Comparison of ENCODE assay signal across 19 cellular contexts in the genomic region with DNA sequence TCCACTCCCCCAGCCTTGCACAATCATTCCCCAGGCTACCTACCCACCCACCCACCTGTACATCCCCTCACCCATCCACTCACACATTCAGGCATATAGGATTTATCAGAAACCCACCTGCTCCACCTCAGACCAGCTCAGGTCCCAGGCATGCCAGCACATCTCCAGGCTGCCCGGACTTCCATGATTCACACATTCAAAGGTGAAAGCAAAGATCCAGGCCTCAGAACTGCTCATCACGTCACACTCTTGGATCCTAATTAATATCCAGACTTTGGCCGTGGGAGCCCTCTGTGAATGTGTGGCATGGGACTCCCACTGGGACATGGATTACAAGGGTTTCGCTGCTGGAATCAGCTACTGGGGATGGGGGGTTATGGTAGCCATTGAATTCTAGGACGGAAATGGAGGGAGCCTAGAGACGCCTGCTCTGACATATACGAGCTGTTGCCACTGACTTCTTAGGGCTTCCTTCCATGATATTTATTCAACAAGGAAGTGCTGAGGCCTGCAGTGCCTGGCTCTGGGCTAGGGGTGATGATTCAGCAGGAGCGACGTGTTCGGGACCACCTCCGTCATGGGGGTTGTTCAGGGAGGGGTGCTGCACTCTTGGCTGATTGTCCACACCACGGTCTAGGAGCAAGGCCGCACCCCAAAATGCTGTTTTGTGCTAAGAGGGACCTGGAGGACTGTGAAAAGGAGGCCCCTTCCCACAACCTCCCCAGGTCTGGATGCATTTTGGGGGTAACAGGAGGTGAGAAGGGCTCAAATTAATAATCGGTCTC. TPM values are rescaled to one million over a fixed set of nuclear protein-coding genes. Genes with fewer than 3 reads are reported as not detected.
"Had no signal": no experiment of that assay in that cellular context is flagged by ENCODE, and none has a peak within 500 bp of the region (broad histone marks: within the 10 kb centered on the region; RNA-seq: fewer than 3 reads in every experiment).

No MANE protein-coding gene starts in this region.

- H3K36me3 Mint-ChIP-seq: activated naive CD8-positive, alpha-beta T cell; memory B cell; naive thymus-derived CD4-positive, alpha-beta T cell; stimulated activated naive B cell treated with anti-CD40 and anti-IgM and Interleukin-4, amounts not matched to agents 10 μg/mL and 1 μg/mL and 100 μg/mL, for 72 hours had no signal

- H3K4me1 Mint-ChIP-seq: naive thymus-derived CD4-positive, alpha-beta T cell had no signal

- H3K9me3 Mint-ChIP-seq: activated T-cell treated with anti-CD3 and anti-CD28 coated beads, Interleukin-2, amount 50 U/mL, for 72 hours; memory B cell; stimulated activated naive B cell treated with anti-CD40 and anti-IgM and Interleukin-4, amounts not matched to agents 10 μg/mL and 1 μg/mL and 100 μg/mL, for 72 hours; T-helper 1 cell treated with Interleukin-12 subunit alpha and Interleukin-12 subunit beta and Interleukin-4 antibody, amounts not matched to agents 30 μg/mL and 1 μg/mL, for 36 hours had no signal

- DNase-seq: activated CD4-positive, alpha-beta T cell treated with anti-CD3 and anti-CD28 coated beads for 4 hours; activated CD4-positive, alpha-beta T cell treated with anti-CD3 and anti-CD28 coated beads, Interleukin-2, amount 50 U/mL, for 4 hours; activated naive CD4-positive, alpha-beta T cell treated with Interleukin-2 at 50 U/mL for 16 hours; activated T-cell treated with anti-CD3 and anti-CD28 coated beads for 4 hours; activated T-cell treated with anti-CD3 and anti-CD28 coated beads, Interleukin-2, amount 50 U/mL, for 72 hours; midbrain; naive thymus-derived CD4-positive, alpha-beta T cell; retina; sigmoid colon; small intestine; stimulated activated CD4-positive, alpha-beta T cell treated with anti-CD3 and anti-CD28 coated beads, Interleukin-1b, Interleukin-23, amount 100 ng/mL, for 48 hours; stimulated activated CD4-positive, alpha-beta T cell treated with anti-CD3 and anti-CD28 coated beads, Interleukin-4, amount 100 ng/mL, for 4 hours; stimulated activated naive B cell treated with anti-CD40 and anti-IgM and Interleukin-4, amounts not matched to agents 10 μg/mL and 1 μg/mL and 100 μg/mL, for 72 hours; SW 1271; T-helper 9 cell had no signal

- H3K27me3 Mint-ChIP-seq: activated naive CD8-positive, alpha-beta T cell had no signal

- H3K4me3 Mint-ChIP-seq: activated naive CD8-positive, alpha-beta T cell; activated T-cell treated with anti-CD3 and anti-CD28 coated beads, Interleukin-2, amount 50 U/mL, for 72 hours; memory B cell; naive thymus-derived CD4-positive, alpha-beta T cell; stimulated activated naive B cell treated with anti-CD40 and anti-IgM and Interleukin-4, amounts not matched to agents 10 μg/mL and 1 μg/mL and 100 μg/mL, for 72 hours; T-helper 1 cell treated with Interleukin-12 subunit alpha and Interleukin-12 subunit beta and Interleukin-4 antibody, amounts not matched to agents 30 μg/mL and 1 μg/mL, for 36 hours had no signal

- ATAC-seq: activated T-cell treated with anti-CD3 and anti-CD28 coated beads, Interleukin-2, amount 50 U/mL, for 72 hours; gastroesophageal sphincter; naive thymus-derived CD4-positive, alpha-beta T cell had no signal

- H3K27ac Mint-ChIP-seq: activated naive CD8-positive, alpha-beta T cell; activated T-cell treated with anti-CD3 and anti-CD28 coated beads, Interleukin-2, amount 50 U/mL, for 72 hours; memory B cell; naive thymus-derived CD4-positive, alpha-beta T cell; stimulated activated naive B cell treated with anti-CD40 and anti-IgM and Interleukin-4, amounts not matched to agents 10 μg/mL and 1 μg/mL and 100 μg/mL, for 72 hours; T-helper 1 cell treated with Interleukin-12 subunit alpha and Interleukin-12 subunit beta and Interleukin-4 antibody, amounts not matched to agents 30 μg/mL and 1 μg/mL, for 36 hours had no signal

RNA-seq across cellular contexts. Expression of a gene that starts 56.9 kb away (rescaled TPM):
- total RNA-seq: activated T-cell treated with anti-CD3 and anti-CD28 coated beads, Interleukin-2, amount 50 U/mL, for 72 hours; naive thymus-derived CD4-positive, alpha-beta T cell had no signal
